In genomic region chr1:29906927-29907326, GRCh38 we compare ENCODE assay signal across 15 cellular contexts.
DNase-seq lines count a peak whose midpoint lies in the region; ATAC-seq and TF ChIP-seq lines count a peak whose summit lies in the region.
"Had no signal": no experiment of that assay in that cellular context is flagged by ENCODE, and none has a peak within 500 bp of the region (broad histone marks: within the 10 kb centered on the region; RNA-seq: fewer than 3 reads in every experiment).

No MANE protein-coding gene starts in this region.

- H3K4me1 Mint-ChIP-seq in nephron progenitor cell: peaks cover 26% of the 10 kb centered on the region
- no peaks in the 10 kb centered on the region for H3K4me1 Mint-ChIP-seq in activated CD4-positive, alpha-beta T cell treated with anti-CD3 and anti-CD28 coated beads for 36 hours
- H3K4me1 Mint-ChIP-seq: B cell had no signal

- peak; percentile 2 for DNase-seq in cardiac septum (ENCODE audit: low spot score)
- DNase-seq in left ventricle myocardium superior: no peak
- no peak for DNase-seq in nephron progenitor cell
- DNase-seq in posterior vena cava (ENCODE audit: low spot score): peak; percentile 30
- DNase-seq in activated CD4-positive, alpha-beta T cell treated with anti-CD3 and anti-CD28 coated beads for 36 hours: no peak
- DNase-seq in NCI-H1092 treated with DMSO at 0.1 percent for 48 hours (lab: John Stamatoyannopoulos, UW): no peak
- DNase-seq: AML-193; Caco-2; Calu3; CD4-positive, alpha-beta T cell; CD8-positive, alpha-beta T cell; DMS79 treated with DMSO at 0.1 percent for 48 hours had no signal

- no peak for ATAC-seq in left ventricle myocardium superior
- no peak for ATAC-seq in activated CD4-positive, alpha-beta T cell treated with anti-CD3 and anti-CD28 coated beads for 36 hours
- ATAC-seq: A549; CD8-positive, alpha-beta T cell; GM12878 had no signal

- H3K36me3 Mint-ChIP-seq in nephron progenitor cell (ENCODE audit: low read depth): no peaks in the 10 kb centered on the region
- H3K36me3 Mint-ChIP-seq in activated CD4-positive, alpha-beta T cell treated with anti-CD3 and anti-CD28 coated beads for 36 hours (ENCODE audit: low read depth): no peaks in the 10 kb centered on the region
- H3K36me3 Mint-ChIP-seq: CD8-positive, alpha-beta T cell had no signal

- CTCF ChIA-PET in activated CD4-positive, alpha-beta T cell treated with anti-CD3 and anti-CD28 coated beads for 36 hours (lab: Charles Lee): no interaction called here

- POLR2A ChIA-PET in activated CD4-positive, alpha-beta T cell treated with anti-CD3 and anti-CD28 coated beads for 36 hours (lab: Charles Lee): no interaction called here

- intact Hi-C loops in cardiac septum (cut with DNase I): loop anchor here (5.0 kb wide), 1 partner anchor 175 kb away; no protein-coding TSS in a partner anchor
- intact Hi-C loops in left ventricle myocardium superior (cut with micrococcal nuclease): no loop called here
- intact Hi-C loops in posterior vena cava (cut with DNase I): loop anchor here in 1 of 2 donors (10.0 kb wide), 1 partner anchor 348 kb away; no protein-coding TSS in a partner anchor
- intact Hi-C loops in activated CD4-positive, alpha-beta T cell treated with anti-CD3 and anti-CD28 coated beads for 36 hours (cut with DNase I, micrococcal nuclease): no loop called here

- H3K27ac Mint-ChIP-seq in nephron progenitor cell: peak overlapping the region; percentile 85
- no peak overlapping the region for H3K27ac Mint-ChIP-seq in activated CD4-positive, alpha-beta T cell treated with anti-CD3 and anti-CD28 coated beads for 36 hours
- H3K27ac Mint-ChIP-seq: B cell; CD4-positive, alpha-beta T cell; CD8-positive, alpha-beta T cell had no signal

- H3K4me3 Mint-ChIP-seq in nephron progenitor cell: no peak overlapping the region
- H3K4me3 Mint-ChIP-seq in activated CD4-positive, alpha-beta T cell treated with anti-CD3 and anti-CD28 coated beads for 36 hours: no peak overlapping the region
- H3K4me3 Mint-ChIP-seq: B cell; CD4-positive, alpha-beta T cell; CD8-positive, alpha-beta T cell had no signal

- no peaks in the 10 kb centered on the region for H3K9me3 Mint-ChIP-seq in nephron progenitor cell
- no peaks in the 10 kb centered on the region for H3K9me3 Mint-ChIP-seq in activated CD4-positive, alpha-beta T cell treated with anti-CD3 and anti-CD28 coated beads for 36 hours (ENCODE audit: low read depth)
- H3K9me3 Mint-ChIP-seq: CD4-positive, alpha-beta T cell; CD8-positive, alpha-beta T cell had no signal

- peaks cover 15% of the 10 kb centered on the region for H3K27me3 Mint-ChIP-seq in nephron progenitor cell (ENCODE audit: low read depth, poor library complexity)
- peaks cover 16% of the 10 kb centered on the region for H3K27me3 Mint-ChIP-seq in activated CD4-positive, alpha-beta T cell treated with anti-CD3 and anti-CD28 coated beads for 36 hours

- TF ChIP-seq CTCF in nephron progenitor cell (IDR thresholded peaks at IDR 0.05): no peak

Comparison
In these comparisons a context has a peak if more than half of its experiments do, and no peak if none do; other contexts are left out.
1. DNase-seq: peak in cardiac septum (single experiment) and posterior vena cava (single experiment); none in left ventricle myocardium superior (single experiment), nephron progenitor cell (single experiment), activated CD4-positive, alpha-beta T cell treated with anti-CD3 and anti-CD28 coated beads for 36 hours (single experiment) and NCI-H1092 treated with DMSO at 0.1 percent for 48 hours (single experiment).